ENCODE assay signal across 20 cellular contexts in genomic region chr5:59117320-59117719, GRCh38.
DNase-seq lines count a peak whose midpoint lies in the region; ATAC-seq and TF ChIP-seq lines count a peak whose summit lies in the region.
"Had no signal": no experiment of that assay in that cellular context is flagged by ENCODE, and none has a peak within 500 bp of the region (broad histone marks: within the 10 kb centered on the region; RNA-seq: fewer than 3 reads in every experiment).

No MANE protein-coding gene starts in this region.

- no peaks in the 10 kb centered on the region for H3K9me3 Mint-ChIP-seq in Caco-2 (ENCODE audit: unreplicated experiment)
- H3K9me3 Mint-ChIP-seq in activated CD4-positive, alpha-beta T cell treated with anti-CD3 and anti-CD28 coated beads, Interleukin-2, amount 10 ng/mL, durations not matched to agents 7 days and 5 days = peaks cover 6% of the 10 kb centered on the region

- 49 to 67% methylated on average over 3 of the region's 3 CpGs for WGBS in lung, 2 donors
- WGBS in smooth muscle cell (ENCODE audit: low lambda C conversion rate) = 67% methylated on average over 3 of the region's 3 CpGs

- peak overlapping the region; percentile 61 for H3K4me3 Mint-ChIP-seq in Caco-2 (ENCODE audit: unreplicated experiment)
- no peak overlapping the region for H3K4me3 Mint-ChIP-seq in activated CD4-positive, alpha-beta T cell treated with anti-CD3 and anti-CD28 coated beads, Interleukin-2, amount 10 ng/mL, durations not matched to agents 7 days and 5 days
- H3K4me3 Mint-ChIP-seq: CD4-positive, alpha-beta memory T cell had no signal

- H3K27me3 Mint-ChIP-seq in Caco-2 (ENCODE audit: insufficient read depth, unreplicated experiment) = no peaks in the 10 kb centered on the region
- H3K27me3 Mint-ChIP-seq in activated CD4-positive, alpha-beta T cell treated with anti-CD3 and anti-CD28 coated beads, Interleukin-2, amount 10 ng/mL, durations not matched to agents 7 days and 5 days = no peaks in the 10 kb centered on the region

- peaks cover 5% of the 10 kb centered on the region for H3K36me3 Mint-ChIP-seq in Caco-2 (ENCODE audit: insufficient read depth, unreplicated experiment)
- H3K36me3 Mint-ChIP-seq in activated CD4-positive, alpha-beta T cell treated with anti-CD3 and anti-CD28 coated beads, Interleukin-2, amount 10 ng/mL, durations not matched to agents 7 days and 5 days (ENCODE audit: low read depth) = peaks cover 7% of the 10 kb centered on the region
- H3K36me3 Mint-ChIP-seq: CD4-positive, alpha-beta memory T cell had no signal

- H3K9me3 ChIP-seq in Caco-2 (no peaks in the 10 kb centered on the region), RWPE2 (ENCODE audit: severe bottlenecking) (no peaks in the 10 kb centered on the region), lung (ENCODE audit: control insufficient read depth in 2 of 2, insufficient read depth in 1 of 2, low read length in 1 of 2) (no peaks in the 10 kb centered on the region), smooth muscle cell (replicated peaks; ENCODE audit: low read depth) (no peaks in the 10 kb centered on the region)
- H3K9me3 ChIP-seq: BLaER1 had no signal

- CTCF ChIA-PET in Caco-2 (lab: Charles Lee) = no interaction called here
- CTCF ChIA-PET in activated CD4-positive, alpha-beta T cell treated with anti-CD3 and anti-CD28 coated beads, Interleukin-2, amount 10 ng/mL, durations not matched to agents 7 days and 5 days (lab: Charles Lee) = no interaction called here

- DNase-seq in Caco-2 (no peak), RWPE2 (ENCODE audit: low spot score) (no peak), lung (ENCODE audit: low spot score) (no peak), smooth muscle cell (lab: John Stamatoyannopoulos, UW; ENCODE audit: unreplicated experiment) (no peak), RKO (ENCODE audit: low spot score) (no peak)
- no peak for DNase-seq in activated CD4-positive, alpha-beta T cell treated with anti-CD3 and anti-CD28 coated beads, Interleukin-2, amount 10 ng/mL, durations not matched to agents 7 days and 5 days
- DNase-seq in activated CD4-positive, alpha-beta T cell treated with anti-CD3 and anti-CD28 coated beads for 4 hours = no peak
- DNase-seq: ACHN; CD4-positive, alpha-beta memory T cell; DMS153; GDM1; MM.1S; NCI-H1048; NCI-H1417 treated with DMSO at 0.1 percent for 48 hours; NCI-H1930; NCI-H510A; PC-9 had no signal

- H3F3A ChIP-seq in smooth muscle cell (ENCODE audit: low read depth) = peaks cover 8% of the 10 kb centered on the region

- H3K36me3 ChIP-seq in Caco-2 (ENCODE audit: control insufficient read depth, insufficient read depth, low read length) = no peaks in the 10 kb centered on the region
- H3K36me3 ChIP-seq in RWPE2 (ENCODE audit: low read depth) = no peaks in the 10 kb centered on the region
- H3K36me3 ChIP-seq in lung (ENCODE audit: control insufficient read depth in 2 of 2, insufficient read depth in 2 of 2, low read length in 2 of 2) = no peaks in the 10 kb centered on the region
- H3K36me3 ChIP-seq in smooth muscle cell (ENCODE audit: low read depth) = no peaks in the 10 kb centered on the region
- H3K36me3 ChIP-seq: BLaER1 had no signal

- H3K4me1 ChIP-seq in Caco-2 (peaks cover 43% of the 10 kb centered on the region), RWPE2 (ENCODE audit: insufficient read depth, poor library complexity, severe bottlenecking) (peaks cover 19% of the 10 kb centered on the region), lung (ENCODE audit: control insufficient read depth in 2 of 2, insufficient read depth in 2 of 2, low read length in 2 of 2) (peaks cover 0 to 16% of the 10 kb centered on the region in 2 donors), smooth muscle cell (ENCODE audit: low read depth) (peaks cover 14% of the 10 kb centered on the region)

- H3K4me2 ChIP-seq in smooth muscle cell = peak overlapping the region; percentile 79
- H3K4me2 ChIP-seq: BLaER1, PC-9 had no signal

- no peaks in the 10 kb centered on the region for H3K27me3 ChIP-seq in Caco-2 (replicated peaks; ENCODE audit: control insufficient read depth, insufficient read depth, low read length)
- no peaks in the 10 kb centered on the region for H3K27me3 ChIP-seq in RWPE2 (ENCODE audit: insufficient read depth, poor library complexity, severe bottlenecking)
- H3K27me3 ChIP-seq in lung (ENCODE audit: control insufficient read depth, insufficient read depth) = no peaks in the 10 kb centered on the region
- H3K27me3 ChIP-seq in smooth muscle cell (ENCODE audit: low read depth) = no peaks in the 10 kb centered on the region
- H3K27me3 ChIP-seq: BLaER1 had no signal

- no peaks in the 10 kb centered on the region for H4K20me1 ChIP-seq in smooth muscle cell (ENCODE audit: low read depth)
- H4K20me1 ChIP-seq: BLaER1 had no signal

- peak overlapping the region; percentile 78 for H3K27ac Mint-ChIP-seq in Caco-2 (ENCODE audit: unreplicated experiment)
- no peak overlapping the region for H3K27ac Mint-ChIP-seq in activated CD4-positive, alpha-beta T cell treated with anti-CD3 and anti-CD28 coated beads, Interleukin-2, amount 10 ng/mL, durations not matched to agents 7 days and 5 days

- H3K9ac ChIP-seq in smooth muscle cell (ENCODE audit: low read depth) = no peak overlapping the region
- H3K9ac ChIP-seq: BLaER1 had no signal

- ATAC-seq in RWPE2 (ENCODE audit: low read depth) (no peak), lung (ENCODE audit: insufficient read depth, low FRiP score) (peak; percentile 47)
- ATAC-seq: K562 had no signal

- H3K27ac ChIP-seq in RWPE2 (ENCODE audit: poor library complexity, severe bottlenecking) (peak overlapping the region; percentile 57), lung (ENCODE audit: low read depth in 1 of 2, low read length in 1 of 2) (no peak overlapping the region), smooth muscle cell (ENCODE audit: low read depth) (peak overlapping the region; percentile 50)
- H3K27ac ChIP-seq: BLaER1, PC-9, RWPE1 had no signal

- H3K79me2 ChIP-seq in smooth muscle cell (ENCODE audit: low read depth) = no peaks in the 10 kb centered on the region

- POLR2A ChIA-PET in Caco-2 (lab: Charles Lee) = no interaction called here
- POLR2A ChIA-PET in activated CD4-positive, alpha-beta T cell treated with anti-CD3 and anti-CD28 coated beads, Interleukin-2, amount 10 ng/mL, durations not matched to agents 7 days and 5 days (lab: Charles Lee) = no interaction called here

- H3K4me3 ChIP-seq in Caco-2 (ENCODE audit: low read depth, low read length) (no peak overlapping the region), RWPE2 (ENCODE audit: severe bottlenecking) (no peak overlapping the region), lung (no peak overlapping the region), smooth muscle cell (no peak overlapping the region)
- H3K4me3 ChIP-seq: BLaER1, K562, PC-9 had no signal

- H3K4me1 Mint-ChIP-seq in Caco-2 (ENCODE audit: low read depth, unreplicated experiment) = peaks cover 44% of the 10 kb centered on the region
- peaks cover 13% of the 10 kb centered on the region for H3K4me1 Mint-ChIP-seq in activated CD4-positive, alpha-beta T cell treated with anti-CD3 and anti-CD28 coated beads, Interleukin-2, amount 10 ng/mL, durations not matched to agents 7 days and 5 days

- no peak overlapping the region for H2AFZ ChIP-seq in smooth muscle cell (ENCODE audit: low read depth)
- H2AFZ ChIP-seq: PC-9 had no signal

- no TSS peak for BruUV-seq in Caco-2 (replicated peaks; lab: Mats Ljungman, UMichigan)

- TF ChIP-seq CTCF in Caco-2 (IDR thresholded peaks at IDR 0.05; ENCODE audit: insufficient read depth in 1 of 2, low read depth in 1 of 2, low read length in 1 of 2, severe bottlenecking in 1 of 2, unreplicated experiment in 1 of 2) (no peak), RWPE2 (IDR thresholded peaks at IDR 0.05; ENCODE audit: poor library complexity, severe bottlenecking) (no peak), lung (IDR thresholded peaks at IDR 0.05; ENCODE audit: control extremely low read depth, extremely low read depth) (no peak), smooth muscle cell (IDR thresholded peaks at IDR 0.05; ENCODE audit: borderline replicate concordance, insufficient read depth, poor library complexity, severe bottlenecking) (no peak)

- intact Hi-C loops in Caco-2 (cut with micrococcal nuclease; ENCODE audit: unreplicated experiment) = no loop called here

Comparison
In these comparisons a context has a peak if more than half of its experiments do, and no peak if none do; other contexts are left out.
1. H3K27ac ChIP-seq: peak in RWPE2 (single experiment) and smooth muscle cell (single experiment); none in lung (0 of 2).